Comparison of ENCODE assay signal across 17 cellular contexts in the genomic region with DNA sequence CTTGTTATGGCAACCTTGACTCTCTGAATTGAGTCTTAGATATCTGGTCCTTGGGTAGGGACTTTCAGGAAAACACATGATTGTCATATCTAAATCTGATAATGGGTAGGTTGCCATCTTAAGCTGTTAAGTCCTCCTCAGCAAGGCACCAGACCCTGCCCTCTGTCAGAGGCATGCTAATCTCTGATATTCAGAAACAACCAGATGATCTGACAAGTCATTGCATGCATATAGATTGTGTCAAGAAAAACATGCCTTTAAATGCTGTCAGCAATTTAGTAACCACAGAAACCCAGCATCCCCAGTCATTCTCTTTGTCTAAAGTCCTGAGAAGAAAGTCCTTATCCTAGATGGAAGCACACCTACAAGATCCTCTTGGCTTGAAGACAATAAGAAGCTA.
DNase-seq lines count a peak whose midpoint lies in the region; ATAC-seq and TF ChIP-seq lines count a peak whose summit lies in the region.
"Had no signal": no experiment of that assay in that cellular context is flagged by ENCODE, and none has a peak within 500 bp of the region (broad histone marks: within the 10 kb centered on the region; RNA-seq: fewer than 3 reads in every experiment).

No MANE protein-coding gene starts in this region.

- DNase-seq in NCI-H82 (lab: John Stamatoyannopoulos, UW) (peak; percentile 61), NCI-H82 treated with DMSO at 0.1 percent for 48 hours (lab: John Stamatoyannopoulos, UW; ENCODE audit: unreplicated experiment) (no peak), WERI-Rb-1 (peak; percentile 59), epithelial cell of prostate (ENCODE audit: low read depth, low spot score) (peak; percentile 68), heart left ventricle (no peak), KBM-7 (no peak), nephron progenitor cell (no peak)
- DNase-seq: 8988T; CD4-positive, alpha-beta memory T cell; DMS79 treated with DMSO at 0.1 percent for 48 hours; GF-D8; H9 had no signal

- H3K9me3 Mint-ChIP-seq in nephron progenitor cell, result no peaks in the 10 kb centered on the region

- H3K4me1 ChIP-seq in heart left ventricle, result peaks cover 0 to 11% (median 0%) of the 10 kb centered on the region in 12 donors

- H3K4me3 ChIP-seq in WERI-Rb-1 (ENCODE audit: low read depth, low read length), result no peak overlapping the region
- no peak overlapping the region for H3K4me3 ChIP-seq in heart left ventricle
- H3K4me3 ChIP-seq: BLaER1, GM12878 had no signal

- TF ChIP-seq POLR2A in heart left ventricle (IDR thresholded peaks at IDR 0.05), result no peak

- H3K27ac Mint-ChIP-seq in nephron progenitor cell, result no peak overlapping the region
- H3K27ac Mint-ChIP-seq: CD14-positive monocyte; CD4-positive, alpha-beta memory T cell; H9 had no signal

- no peak overlapping the region for H3K4me3 Mint-ChIP-seq in nephron progenitor cell
- H3K4me3 Mint-ChIP-seq: CD14-positive monocyte; CD4-positive, alpha-beta memory T cell; H9; IgD-negative memory B cell had no signal

- in situ Hi-C loops in KBM-7 (cut with MboI; ENCODE audit: low pct_unique_long_range_greater_than_20kb, low sequenced_read_pairs), result no loop called here

- H3K27ac ChIP-seq in WERI-Rb-1 (no peak overlapping the region), epithelial cell of prostate (no peak overlapping the region), heart left ventricle (no peak overlapping the region)
- H3K27ac ChIP-seq: BLaER1 had no signal

- intact Hi-C loops in heart left ventricle (cut with DNase I), result no loop called here

- no peaks in the 10 kb centered on the region for H3K27me3 Mint-ChIP-seq in nephron progenitor cell (ENCODE audit: low read depth, poor library complexity)
- H3K27me3 Mint-ChIP-seq: CD4-positive, alpha-beta memory T cell had no signal

- no peaks in the 10 kb centered on the region for H3K27me3 ChIP-seq in WERI-Rb-1 (ENCODE audit: insufficient read depth, low read depth, severe bottlenecking)
- H3K27me3 ChIP-seq in heart left ventricle, result no peaks in the 10 kb centered on the region
- H3K27me3 ChIP-seq: BLaER1 had no signal

- H3K9me3 ChIP-seq in WERI-Rb-1 (ENCODE audit: severe bottlenecking), result no peaks in the 10 kb centered on the region
- peaks cover 0 to 6% (median 0%) of the 10 kb centered on the region in 12 donors for H3K9me3 ChIP-seq in heart left ventricle
- H3K9me3 ChIP-seq: BLaER1 had no signal

- ATAC-seq in heart left ventricle, result no peak
- ATAC-seq: GM12878, HepG2 had no signal

- H3K4me1 Mint-ChIP-seq in nephron progenitor cell, result no peaks in the 10 kb centered on the region
- H3K4me1 Mint-ChIP-seq: CD4-positive, alpha-beta memory T cell; H9 had no signal

- H3K36me3 Mint-ChIP-seq in nephron progenitor cell (ENCODE audit: low read depth), result no peaks in the 10 kb centered on the region
- H3K36me3 Mint-ChIP-seq: CD14-positive monocyte; CD4-positive, alpha-beta memory T cell had no signal

- no peak for TF ChIP-seq CTCF in WERI-Rb-1 (IDR thresholded peaks at IDR 0.05; ENCODE audit: low read depth, low read length)
- TF ChIP-seq CTCF in heart left ventricle (IDR thresholded peaks at IDR 0.05), result no peak
- TF ChIP-seq CTCF in nephron progenitor cell (IDR thresholded peaks at IDR 0.05), result no peak

- H3K36me3 ChIP-seq in WERI-Rb-1, result no peaks in the 10 kb centered on the region
- no peaks in the 10 kb centered on the region for H3K36me3 ChIP-seq in heart left ventricle
- H3K36me3 ChIP-seq: BLaER1 had no signal

Comparison
In these comparisons a context has a peak if more than half of its experiments do, and no peak if none do; other contexts are left out.
1. DNase-seq: peak in NCI-H82 (single experiment), WERI-Rb-1 (single experiment) and epithelial cell of prostate (single experiment); none in NCI-H82 treated with DMSO at 0.1 percent for 48 hours (single experiment), heart left ventricle (0 of 5), KBM-7 (single experiment) and nephron progenitor cell (single experiment).